ENCODE assay signal across 10 cellular contexts in genomic region chr11:47850337-47850736, GRCh38. TPM values are rescaled to one million over a fixed set of nuclear protein-coding genes. Genes with fewer than 3 reads are reported as not detected.
A peak's percentile ranks its signal among the peaks of the same experiment; 100 is the strongest.
DNase-seq lines count a peak whose midpoint lies in the region; ATAC-seq and TF ChIP-seq lines count a peak whose summit lies in the region.
"Had no signal": no experiment of that assay in that cellular context is flagged by ENCODE, and none has a peak within 500 bp of the region (broad histone marks: within the 10 kb centered on the region; RNA-seq: fewer than 3 reads in every experiment).

No MANE protein-coding gene starts in this region.

- H3K4me3 Mint-ChIP-seq in activated T-cell treated with anti-CD3 and anti-CD28 coated beads, Interleukin-2, amount 50 U/mL, for 24 hours, result no peak overlapping the region
- H3K4me3 Mint-ChIP-seq in stimulated activated effector memory CD8-positive, alpha-beta T cell treated with anti-CD3 and anti-CD28 coated beads, Interleukin-12 subunit alpha, Interleukin-12 subunit beta, amount 100 ng/mL, for 72 hours, result peak overlapping the region; percentile 2
- H3K4me3 Mint-ChIP-seq in endodermal cell, result no peak overlapping the region

- H4K20me1 ChIP-seq in SU-DHL-6 (ENCODE audit: low read depth, low read length), result no peaks in the 10 kb centered on the region

- H3K4me3 ChIP-seq in SU-DHL-6 (ENCODE audit: insufficient read depth, low read length, poor library complexity, severe bottlenecking), result no peak overlapping the region
- H3K4me3 ChIP-seq in endodermal cell (ENCODE audit: low read length), result no peak overlapping the region

- no peak for TF ChIP-seq CTCF in SU-DHL-6 (IDR thresholded peaks at IDR 0.05; ENCODE audit: insufficient read depth, low read length, poor library complexity, severe bottlenecking)
- TF ChIP-seq CTCF in endodermal cell (conservative IDR thresholded peaks at IDR 0.05), result no peak

- no peak for DNase-seq in activated T-cell treated with anti-CD3 and anti-CD28 coated beads, Interleukin-2, amount 50 U/mL, for 24 hours
- no peak for DNase-seq in activated T-cell treated with anti-CD3 and anti-CD28 coated beads, Interleukin-2, amount 50 U/mL, for 48 hours
- DNase-seq in stimulated activated effector memory CD8-positive, alpha-beta T cell treated with anti-CD3 and anti-CD28 coated beads, Interleukin-12 subunit alpha, Interleukin-12 subunit beta, amount 100 ng/mL, for 72 hours (ENCODE audit: low spot score in 2 of 2), result no peak
- no peak for DNase-seq in SW480 (ENCODE audit: low spot score)
- no peak for DNase-seq in endodermal cell
- DNase-seq: NCI-H1417 treated with DMSO at 0.1 percent for 48 hours, substantia nigra had no signal

- H3K27me3 ChIP-seq in SU-DHL-6 (ENCODE audit: low read length) (no peaks in the 10 kb centered on the region), endodermal cell (ENCODE audit: control insufficient read depth, insufficient read depth, low read length, poor library complexity, severe bottlenecking) (no peaks in the 10 kb centered on the region)

- WGBS in endodermal cell (ENCODE audit: insufficient coverage in 1 of 2, insufficient read length in 1 of 2), 2 experiments, result 64% methylated on average over 1 of the region's 1 CpG; no CpG with 5 or more reads in 1 of the 2 experiments

- peak; percentile 32 for ATAC-seq in HG02884 (IDR thresholded peaks at IDR 0.05; ENCODE audit: unreplicated experiment)
- no peak for ATAC-seq in stimulated activated effector memory CD8-positive, alpha-beta T cell treated with anti-CD3 and anti-CD28 coated beads, Interleukin-12 subunit alpha, Interleukin-12 subunit beta, amount 100 ng/mL, for 72 hours
- ATAC-seq in GM19395 (IDR thresholded peaks at IDR 0.05; ENCODE audit: unreplicated experiment), result no peak

- H2AFZ ChIP-seq in SU-DHL-6 (ENCODE audit: low read depth, low read length, severe bottlenecking), result no peak overlapping the region

- H3K27ac ChIP-seq in SU-DHL-6 (ENCODE audit: low read depth, low read length) (peak overlapping the region; percentile 41), endodermal cell (ENCODE audit: low read depth, low read length) (no peak overlapping the region)

- H3K27me3 Mint-ChIP-seq in activated T-cell treated with anti-CD3 and anti-CD28 coated beads, Interleukin-2, amount 50 U/mL, for 24 hours, result no peaks in the 10 kb centered on the region
- peaks cover 2% of the 10 kb centered on the region for H3K27me3 Mint-ChIP-seq in endodermal cell (ENCODE audit: insufficient read depth)

- 0 out of 2 replicates have a peak, but pooled peaks cover 9% of the 10 kb centered on the region for H3K36me3 ChIP-seq in SU-DHL-6 (ENCODE audit: low read length)
- H3K36me3 ChIP-seq in endodermal cell (ENCODE audit: control insufficient read depth, insufficient read depth, low read length), result peaks cover 15% of the 10 kb centered on the region

- H3K9me3 Mint-ChIP-seq in activated T-cell treated with anti-CD3 and anti-CD28 coated beads, Interleukin-2, amount 50 U/mL, for 24 hours, result no peaks in the 10 kb centered on the region
- H3K9me3 Mint-ChIP-seq in stimulated activated effector memory CD8-positive, alpha-beta T cell treated with anti-CD3 and anti-CD28 coated beads, Interleukin-12 subunit alpha, Interleukin-12 subunit beta, amount 100 ng/mL, for 72 hours, result no peaks in the 10 kb centered on the region
- no peaks in the 10 kb centered on the region for H3K9me3 Mint-ChIP-seq in endodermal cell

- H3K9me2 ChIP-seq in SU-DHL-6 (replicated peaks; ENCODE audit: insufficient read depth, low read length), result no peaks in the 10 kb centered on the region

- H3K4me2 ChIP-seq in SU-DHL-6 (ENCODE audit: low read depth, low read length, poor library complexity, severe bottlenecking), result peak overlapping the region; percentile 17

- H3K9me3 ChIP-seq in SU-DHL-6 (ENCODE audit: insufficient read depth, low read length) (no peaks in the 10 kb centered on the region), endodermal cell (ENCODE audit: control insufficient read depth, low read length) (no peaks in the 10 kb centered on the region)

- H3K36me3 Mint-ChIP-seq in activated T-cell treated with anti-CD3 and anti-CD28 coated beads, Interleukin-2, amount 50 U/mL, for 24 hours (ENCODE audit: low read depth), result peaks cover 32% of the 10 kb centered on the region
- H3K36me3 Mint-ChIP-seq in stimulated activated effector memory CD8-positive, alpha-beta T cell treated with anti-CD3 and anti-CD28 coated beads, Interleukin-12 subunit alpha, Interleukin-12 subunit beta, amount 100 ng/mL, for 72 hours, result peaks cover 6% of the 10 kb centered on the region
- peaks cover 13% of the 10 kb centered on the region for H3K36me3 Mint-ChIP-seq in endodermal cell (ENCODE audit: low read depth)

- H3K4me1 Mint-ChIP-seq in activated T-cell treated with anti-CD3 and anti-CD28 coated beads, Interleukin-2, amount 50 U/mL, for 24 hours (ENCODE audit: low read depth), result peaks cover 44% of the 10 kb centered on the region
- H3K4me1 Mint-ChIP-seq in stimulated activated effector memory CD8-positive, alpha-beta T cell treated with anti-CD3 and anti-CD28 coated beads, Interleukin-12 subunit alpha, Interleukin-12 subunit beta, amount 100 ng/mL, for 72 hours, result peaks cover 40% of the 10 kb centered on the region
- peaks cover 14% of the 10 kb centered on the region for H3K4me1 Mint-ChIP-seq in endodermal cell

- no peak overlapping the region for H3K9ac ChIP-seq in SU-DHL-6 (ENCODE audit: low read length)
- H3K9ac ChIP-seq in endodermal cell (ENCODE audit: extremely low read depth, low read length, poor library complexity, severe bottlenecking), result no peak overlapping the region

- H3F3A ChIP-seq in SU-DHL-6 (ENCODE audit: insufficient read depth), result peaks cover 14% of the 10 kb centered on the region

- H3K4me1 ChIP-seq in endodermal cell (ENCODE audit: control insufficient read depth, insufficient read depth, low read length), result peaks cover 2% of the 10 kb centered on the region

- H3K27ac Mint-ChIP-seq in activated T-cell treated with anti-CD3 and anti-CD28 coated beads, Interleukin-2, amount 50 U/mL, for 24 hours, result peak overlapping the region; percentile 78
- peak overlapping the region; percentile 2 for H3K27ac Mint-ChIP-seq in stimulated activated effector memory CD8-positive, alpha-beta T cell treated with anti-CD3 and anti-CD28 coated beads, Interleukin-12 subunit alpha, Interleukin-12 subunit beta, amount 100 ng/mL, for 72 hours
- no peak overlapping the region for H3K27ac Mint-ChIP-seq in endodermal cell

- peaks cover 25% of the 10 kb centered on the region for H3K79me2 ChIP-seq in SU-DHL-6 (ENCODE audit: insufficient read depth, low read length)

RNA-seq across cellular contexts. Expression of gene NUP160, which starts 2.2 kb away (rescaled TPM):
- total RNA-seq in endodermal cell, result 10 to 100 TPM; 82.1 to 87.6 TPM
- 65.6 TPM for polyA plus RNA-seq in endodermal cell (2013, experiment 1 of 2)
- polyA plus RNA-seq in endodermal cell (2013, experiment 2 of 2), result 60.8 TPM
